In genomic region chr4:75089206-75089605, GRCh38 we compare ENCODE assay signal across 35 cellular contexts.
"Had no signal": no experiment of that assay in that cellular context is flagged by ENCODE, and none has a peak within 500 bp of the region (broad histone marks: within the 10 kb centered on the region; RNA-seq: fewer than 3 reads in every experiment).

No MANE protein-coding gene starts in this region.

- H3K27ac Mint-ChIP-seq: activated CD4-positive, alpha-beta memory T cell treated with anti-CD3 and anti-CD28 coated beads for 36 hours; activated CD4-positive, alpha-beta T cell treated with anti-CD3 and anti-CD28 coated beads for 36 hours; activated CD4-positive, alpha-beta T cell treated with anti-CD3 and anti-CD28 coated beads, Interleukin-2, amount 10 ng/mL, durations not matched to agents 24 days and 14 days; activated CD8-positive, alpha-beta memory T cell treated with anti-CD3 and anti-CD28 coated beads, Interleukin-2, amount 10 ng/mL, durations not matched to agents 7 days and 5 days; activated CD8-positive, alpha-beta T cell treated with anti-CD3 and anti-CD28 coated beads, Interleukin-2, amount 10 ng/mL, durations not matched to agents 7 days and 5 days; activated naive CD4-positive, alpha-beta T cell treated with anti-CD3 and anti-CD28 coated beads for 36 hours; activated naive CD4-positive, alpha-beta T cell treated with anti-CD3 and anti-CD28 coated beads, Interleukin-2, amount 50 U/mL, for 24 hours; activated naive CD8-positive, alpha-beta T cell treated with anti-CD3 and anti-CD28 coated beads for 36 hours; activated naive CD8-positive, alpha-beta T cell treated with anti-CD3 and anti-CD28 coated beads, Interleukin-2, amount 50 U/mL, for 24 hours; activated T-helper 1 cell treated with anti-CD3 and anti-CD28 coated beads, Interleukin-12 subunit alpha, Interleukin-12 subunit beta, Interleukin-2, Interleukin-4 antibody, amounts not matched to agents 30 ng/mL and 10 ng/mL and 1 ng/mL, durations not matched to agents 14 hours and 24 hours and 36 hours; activated T-helper 2 cell treated with anti-CD3 and anti-CD28 coated beads, Interferon-gamma antibody, Interleukin-2, Interleukin-4, amounts not matched to agents 10 μg/mL and 5 μg/mL and 100 μg/mL, durations not matched to agents 14 hours and 24 hours and 36 hours; dendritic cell treated with granulocyte-macrophage colony-stimulating factor and Interleukin-4, amounts not matched to agents 40 ng/mL and 50 ng/mL, for 4 days; effector memory CD8-positive, alpha-beta T cell; T-helper 17 cell; T-helper 2 cell treated with Interferon-gamma antibody and Interleukin-4, amounts not matched to agents 5 μg/mL and 100 μg/mL, for 36 hours had no signal

- H3K27me3 Mint-ChIP-seq: activated CD4-positive, alpha-beta memory T cell treated with anti-CD3 and anti-CD28 coated beads for 36 hours; activated CD4-positive, alpha-beta T cell treated with anti-CD3 and anti-CD28 coated beads for 36 hours; activated CD4-positive, alpha-beta T cell treated with anti-CD3 and anti-CD28 coated beads, Interleukin-2, amount 10 ng/mL, durations not matched to agents 24 days and 14 days; activated CD8-positive, alpha-beta memory T cell treated with anti-CD3 and anti-CD28 coated beads, Interleukin-2, amount 10 ng/mL, durations not matched to agents 7 days and 5 days; activated naive CD4-positive, alpha-beta T cell treated with anti-CD3 and anti-CD28 coated beads, Interleukin-2, amount 50 U/mL, for 24 hours; activated naive CD8-positive, alpha-beta T cell treated with anti-CD3 and anti-CD28 coated beads for 36 hours; activated naive CD8-positive, alpha-beta T cell treated with anti-CD3 and anti-CD28 coated beads, Interleukin-2, amount 50 U/mL, for 24 hours; central memory CD8-positive, alpha-beta T cell; effector memory CD8-positive, alpha-beta T cell; T-helper 17 cell had no signal

- FAIRE-seq: bronchial epithelial cell had no signal

- H3K4me1 ChIP-seq: adrenal gland, ascending aorta, gastroesophageal sphincter, heart right ventricle had no signal

- H3K9me3 ChIP-seq: adrenal gland, ascending aorta, esophagus muscularis mucosa, gastroesophageal sphincter had no signal

- H3K4me1 Mint-ChIP-seq: activated CD4-positive, alpha-beta T cell treated with anti-CD3 and anti-CD28 coated beads for 36 hours; activated CD4-positive, alpha-beta T cell treated with anti-CD3 and anti-CD28 coated beads, Interleukin-2, amount 10 ng/mL, durations not matched to agents 24 days and 14 days; activated CD8-positive, alpha-beta memory T cell treated with anti-CD3 and anti-CD28 coated beads, Interleukin-2, amount 10 ng/mL, durations not matched to agents 7 days and 5 days; activated naive CD4-positive, alpha-beta T cell treated with anti-CD3 and anti-CD28 coated beads, Interleukin-2, amount 50 U/mL, for 24 hours; activated naive CD8-positive, alpha-beta T cell treated with anti-CD3 and anti-CD28 coated beads for 36 hours; activated naive CD8-positive, alpha-beta T cell treated with anti-CD3 and anti-CD28 coated beads, Interleukin-2, amount 50 U/mL, for 24 hours; central memory CD8-positive, alpha-beta T cell; T-helper 17 cell had no signal

- H3K4me3 ChIP-seq: adrenal gland, ascending aorta, coronary artery, dorsolateral prefrontal cortex, esophagus muscularis mucosa, gastroesophageal sphincter, heart right ventricle had no signal

- H3K9me3 Mint-ChIP-seq: activated CD4-positive, alpha-beta memory T cell treated with anti-CD3 and anti-CD28 coated beads for 36 hours; activated CD4-positive, alpha-beta T cell treated with anti-CD3 and anti-CD28 coated beads, Interleukin-2, amount 10 ng/mL, durations not matched to agents 24 days and 14 days; activated naive CD8-positive, alpha-beta T cell treated with anti-CD3 and anti-CD28 coated beads, Interleukin-2, amount 50 U/mL, for 24 hours; T-helper 2 cell treated with Interferon-gamma antibody and Interleukin-4, amounts not matched to agents 5 μg/mL and 100 μg/mL, for 36 hours had no signal

- H3K4me3 Mint-ChIP-seq: activated CD4-positive, alpha-beta memory T cell treated with anti-CD3 and anti-CD28 coated beads for 36 hours; activated CD4-positive, alpha-beta T cell treated with anti-CD3 and anti-CD28 coated beads for 36 hours; activated CD4-positive, alpha-beta T cell treated with anti-CD3 and anti-CD28 coated beads, Interleukin-2, amount 10 ng/mL, durations not matched to agents 24 days and 14 days; activated CD8-positive, alpha-beta memory T cell treated with anti-CD3 and anti-CD28 coated beads, Interleukin-2, amount 10 ng/mL, durations not matched to agents 7 days and 5 days; activated CD8-positive, alpha-beta T cell treated with anti-CD3 and anti-CD28 coated beads, Interleukin-2, amount 10 ng/mL, durations not matched to agents 7 days and 5 days; activated naive CD4-positive, alpha-beta T cell treated with anti-CD3 and anti-CD28 coated beads for 36 hours; activated naive CD4-positive, alpha-beta T cell treated with anti-CD3 and anti-CD28 coated beads, Interleukin-2, amount 50 U/mL, for 24 hours; activated naive CD8-positive, alpha-beta T cell treated with anti-CD3 and anti-CD28 coated beads for 36 hours; activated naive CD8-positive, alpha-beta T cell treated with anti-CD3 and anti-CD28 coated beads, Interleukin-2, amount 50 U/mL, for 24 hours; activated T-helper 1 cell treated with anti-CD3 and anti-CD28 coated beads, Interleukin-12 subunit alpha, Interleukin-12 subunit beta, Interleukin-2, Interleukin-4 antibody, amounts not matched to agents 30 ng/mL and 10 ng/mL and 1 ng/mL, durations not matched to agents 14 hours and 24 hours and 36 hours; central memory CD8-positive, alpha-beta T cell; dendritic cell treated with granulocyte-macrophage colony-stimulating factor and Interleukin-4, amounts not matched to agents 40 ng/mL and 50 ng/mL, for 4 days; effector memory CD8-positive, alpha-beta T cell; T-helper 17 cell; T-helper 2 cell treated with Interferon-gamma antibody and Interleukin-4, amounts not matched to agents 5 μg/mL and 100 μg/mL, for 36 hours had no signal

- H3K36me3 Mint-ChIP-seq: activated CD4-positive, alpha-beta memory T cell treated with anti-CD3 and anti-CD28 coated beads for 36 hours; activated CD8-positive, alpha-beta memory T cell treated with anti-CD3 and anti-CD28 coated beads, Interleukin-2, amount 10 ng/mL, durations not matched to agents 7 days and 5 days; activated naive CD4-positive, alpha-beta T cell treated with anti-CD3 and anti-CD28 coated beads, Interleukin-2, amount 50 U/mL, for 24 hours; activated naive CD8-positive, alpha-beta T cell treated with anti-CD3 and anti-CD28 coated beads for 36 hours had no signal

- ATAC-seq: activated CD4-positive, alpha-beta T cell treated with anti-CD3 and anti-CD28 coated beads for 36 hours; activated CD8-positive, alpha-beta memory T cell treated with anti-CD3 and anti-CD28 coated beads, Interleukin-2, amount 10 ng/mL, durations not matched to agents 7 days and 5 days; activated CD8-positive, alpha-beta T cell treated with anti-CD3 and anti-CD28 coated beads, Interleukin-2, amount 10 ng/mL, durations not matched to agents 7 days and 5 days; activated naive CD8-positive, alpha-beta T cell treated with anti-CD3 and anti-CD28 coated beads, Interleukin-2, amount 50 U/mL, for 24 hours; effector memory CD8-positive, alpha-beta T cell; gastroesophageal sphincter; heart right ventricle; T-helper 17 cell had no signal

- DNase-seq: activated CD4-positive, alpha-beta memory T cell treated with anti-CD3 and anti-CD28 coated beads for 36 hours; activated CD4-positive, alpha-beta T cell treated with anti-CD3 and anti-CD28 coated beads for 36 hours; activated CD4-positive, alpha-beta T cell treated with anti-CD3 and anti-CD28 coated beads, Interleukin-2, amount 10 ng/mL, durations not matched to agents 24 days and 14 days; activated CD4-positive, CD25-positive, alpha-beta regulatory T cell; activated CD4-positive, CD25-positive, alpha-beta regulatory T cell treated with anti-CD3 and anti-CD28 coated beads, Interleukin-2, amount 50 U/mL, for 72 hours; activated CD8-positive, alpha-beta memory T cell treated with anti-CD3 and anti-CD28 coated beads, Interleukin-2, amount 10 ng/mL, durations not matched to agents 7 days and 5 days; activated CD8-positive, alpha-beta memory T cell treated with anti-CD3 and anti-CD28 coated beads, Interleukin-2, amount 50 U/mL, for 4 hours; activated CD8-positive, alpha-beta T cell treated with anti-CD3 and anti-CD28 coated beads, Interleukin-2, amount 10 ng/mL, durations not matched to agents 7 days and 5 days; activated effector memory CD4-positive, alpha-beta T cell treated with anti-CD3 and anti-CD28 coated beads, Interleukin-2, amount 50 U/mL, for 16 hours; activated naive CD4-positive, alpha-beta T cell treated with anti-CD3 and anti-CD28 coated beads for 36 hours; activated naive CD8-positive, alpha-beta T cell treated with anti-CD3 and anti-CD28 coated beads for 36 hours; activated naive CD8-positive, alpha-beta T cell treated with anti-CD3 and anti-CD28 coated beads, Interleukin-2, amount 50 U/mL, for 24 hours; activated T-cell treated with anti-CD3 and anti-CD28 coated beads, Interleukin-2, amount 50 U/mL, for 1 hour; activated T-cell treated with anti-CD3 and anti-CD28 coated beads, Interleukin-2, amount 50 U/mL, for 48 hours; adrenal gland; brain microvascular endothelial cell; dorsolateral prefrontal cortex; effector memory CD8-positive, alpha-beta T cell; erythroblast; foreskin melanocyte; heart right ventricle; T-helper 1 cell; T-helper 17 cell; T1000 had no signal

- H3K36me3 ChIP-seq: adrenal gland, ascending aorta, brain microvascular endothelial cell, esophagus muscularis mucosa, gastroesophageal sphincter, heart right ventricle had no signal
